In genomic region chr11:46208803-46209202, GRCh38 we compare ENCODE assay signal across 28 cellular contexts.
DNase-seq lines count a peak whose midpoint lies in the region; ATAC-seq, FAIRE-seq and TF ChIP-seq lines count a peak whose summit lies in the region.
"Had no signal": no experiment of that assay in that cellular context is flagged by ENCODE, and none has a peak within 500 bp of the region (broad histone marks: within the 10 kb centered on the region; RNA-seq: fewer than 3 reads in every experiment).

No MANE protein-coding gene starts in this region.

- H3K27ac Mint-ChIP-seq in immature natural killer cell (peak overlapping the region in 3 of 6 donors; percentile 23 to 65 (median 50)), glutamatergic neuron (ENCODE audit: unreplicated experiment) (no peak overlapping the region), T-cell (no peak overlapping the region)
- peak overlapping the region in 1 of 2 donors; percentile 52 for H3K27ac Mint-ChIP-seq in natural killer cell treated with Interleukin-12 subunit alpha and Interleukin-12 subunit beta and Interleukin-15 and Interleukin-18, amount 100 ng/mL, for 72 hours
- H3K27ac Mint-ChIP-seq: CD4-positive, alpha-beta memory T cell; CD4-positive, CD25-positive, alpha-beta regulatory T cell; CD8-positive, alpha-beta memory T cell had no signal

- no peaks in the 10 kb centered on the region for H4K20me1 ChIP-seq in K562 (replicated peaks; ENCODE audit: control insufficient read depth, insufficient read depth, low read length)
- H4K20me1 ChIP-seq: BLaER1 had no signal

- H3K27ac ChIP-seq in K562 (ENCODE audit: extremely low read depth, low read depth, low read length) (no peak overlapping the region), brain microvascular endothelial cell (no peak overlapping the region)
- H3K27ac ChIP-seq: BLaER1 had no signal

- CTCF ChIA-PET in K562 (lab: Yijun Ruan, JAX; ENCODE audit: low intra/inter-chr PET ratio) = interaction anchor here (0.6 kb wide), 1 partner anchor 22 kb away, joined by 3 read pairs; no protein-coding TSS in a partner anchor
- CTCF ChIA-PET in T-cell (lab: Charles Lee) = no interaction called here

- H3K9me3 ChIP-seq in K562 (replicated peaks; ENCODE audit: control insufficient read depth, insufficient read depth, low read depth, low read length) = no peaks in the 10 kb centered on the region
- H3K9me3 ChIP-seq: BE2C had no signal

- H3K36me3 ChIP-seq in K562 (ENCODE audit: control insufficient read depth, insufficient read depth, low read length) (no peaks in the 10 kb centered on the region), brain microvascular endothelial cell (replicated peaks) (no peaks in the 10 kb centered on the region)
- H3K36me3 ChIP-seq: BE2C, BLaER1 had no signal

- H3K79me2 ChIP-seq in K562 (ENCODE audit: control insufficient read depth, insufficient read depth, low read length) = no peaks in the 10 kb centered on the region

- no peaks in the 10 kb centered on the region for H3K36me3 Mint-ChIP-seq in immature natural killer cell
- H3K36me3 Mint-ChIP-seq in natural killer cell treated with Interleukin-12 subunit alpha and Interleukin-12 subunit beta and Interleukin-15 and Interleukin-18, amount 100 ng/mL, for 72 hours = peaks cover 5% of the 10 kb centered on the region
- H3K36me3 Mint-ChIP-seq in glutamatergic neuron (ENCODE audit: unreplicated experiment) = no peaks in the 10 kb centered on the region
- H3K36me3 Mint-ChIP-seq in T-cell = no peaks in the 10 kb centered on the region
- H3K36me3 Mint-ChIP-seq: CD14-positive monocyte; CD4-positive, alpha-beta memory T cell; CD8-positive, alpha-beta memory T cell had no signal

- ATAC-seq in K562 (no peak), T-cell (replicated peaks in 1 of 4) (no peak)
- ATAC-seq in natural killer cell treated with Interleukin-12 subunit alpha and Interleukin-12 subunit beta and Interleukin-15 and Interleukin-18, amount 100 ng/mL, for 72 hours = no peak
- ATAC-seq: GM12878 had no signal

- H3K4me3 Mint-ChIP-seq in immature natural killer cell (peak overlapping the region in 3 of 5 donors; percentile 1 to 38 (median 22)), glutamatergic neuron (ENCODE audit: unreplicated experiment) (no peak overlapping the region), T-cell (no peak overlapping the region)
- H3K4me3 Mint-ChIP-seq in natural killer cell treated with Interleukin-12 subunit alpha and Interleukin-12 subunit beta and Interleukin-15 and Interleukin-18, amount 100 ng/mL, for 72 hours = peak overlapping the region; percentile 12
- H3K4me3 Mint-ChIP-seq: CD4-positive, CD25-positive, alpha-beta regulatory T cell; CD8-positive, alpha-beta memory T cell had no signal

- H3K27me3 Mint-ChIP-seq in immature natural killer cell (ENCODE audit: low read depth in 3 of 3) (peaks cover 2 to 8% (median 3%) of the 10 kb centered on the region in 3 donors), glutamatergic neuron (ENCODE audit: unreplicated experiment) (no peaks in the 10 kb centered on the region), T-cell (peaks cover 16 to 19% of the 10 kb centered on the region in 2 donors)
- peaks cover 6 to 15% of the 10 kb centered on the region in 2 donors for H3K27me3 Mint-ChIP-seq in natural killer cell treated with Interleukin-12 subunit alpha and Interleukin-12 subunit beta and Interleukin-15 and Interleukin-18, amount 100 ng/mL, for 72 hours

- H3K4me1 ChIP-seq in K562 (replicated peaks in 1 of 2; ENCODE audit: control insufficient read depth in 2 of 2, insufficient read depth in 2 of 2, low read length in 2 of 2) = peaks cover 0 to 11% of the 10 kb centered on the region in 2 experiments; a peak in 3 of 5 replicates
- H3K4me1 ChIP-seq: BE2C, BLaER1 had no signal

- H3K4me2 ChIP-seq in K562 (ENCODE audit: insufficient read depth, low read length) = no peak overlapping the region
- H3K4me2 ChIP-seq: BLaER1 had no signal

- no peak for TF ChIP-seq POLR2A in K562 (conservative IDR thresholded peaks at IDR 0.05)
- no peak for TF ChIP-seq POLR2A in H54 (IDR thresholded peaks at IDR 0.05; ENCODE audit: low read depth, low read length)

- TF ChIP-seq CTCF in K562 (IDR thresholded peaks at IDR 0.05 in 2 of 3, conservative IDR thresholded peaks at IDR 0.05 in 1 of 3; ENCODE audit: insufficient read depth in 2 of 3, low read depth in 1 of 3, low read length in 3 of 3) (no peak), brain microvascular endothelial cell (IDR thresholded peaks at IDR 0.05; ENCODE audit: low read depth, low read length, missing control alignments) (no peak), glutamatergic neuron (IDR thresholded peaks at IDR 0.05; ENCODE audit: partially characterized antibody, unreplicated experiment) (no peak)

- FAIRE-seq in K562 (lab: Jason Lieb, UNC) (no peak), H54 (lab: Jason Lieb, UNC) (no peak)
- FAIRE-seq: A204.1, GM12878, GM12892, GM18507 had no signal

- no peak for TF ChIP-seq EP300 in K562 (IDR thresholded peaks at IDR 0.05; ENCODE audit: low read length)

- H3K9ac ChIP-seq in K562 (ENCODE audit: insufficient read depth in 1 of 2, low read depth in 2 of 2, low read length in 2 of 2) = no peak overlapping the region
- H3K9ac ChIP-seq: BLaER1 had no signal

- no peak overlapping the region for H3K4me3 ChIP-seq in K562
- no peak overlapping the region for H3K4me3 ChIP-seq in brain microvascular endothelial cell (ENCODE audit: low read depth, low read length)
- H3K4me3 ChIP-seq: BLaER1, GM12878 had no signal

- intact Hi-C loops in K562 (cut with micrococcal nuclease) = no loop called here

- H2AFZ ChIP-seq in K562 (ENCODE audit: low read depth, low read length) = no peak overlapping the region

- H3K9me3 Mint-ChIP-seq in immature natural killer cell = no peaks in the 10 kb centered on the region
- peaks cover 4% of the 10 kb centered on the region for H3K9me3 Mint-ChIP-seq in natural killer cell treated with Interleukin-12 subunit alpha and Interleukin-12 subunit beta and Interleukin-15 and Interleukin-18, amount 100 ng/mL, for 72 hours
- peaks cover 1% of the 10 kb centered on the region for H3K9me3 Mint-ChIP-seq in glutamatergic neuron (ENCODE audit: unreplicated experiment)
- peaks cover 0 to 3% (median 0%) of the 10 kb centered on the region in 3 donors for H3K9me3 Mint-ChIP-seq in T-cell
- H3K9me3 Mint-ChIP-seq: CD4-positive, alpha-beta memory T cell had no signal

- no peak for TF ChIP-seq RAD21 in K562 (CRISPR knock-in tag; conservative IDR thresholded peaks at IDR 0.05 in 1 of 2, IDR thresholded peaks at IDR 0.05 in 1 of 2)

- BruUV-seq in K562 (replicated peaks; lab: Mats Ljungman, UMichigan) = no TSS peak

- peaks cover 31 to 34% of the 10 kb centered on the region in 2 donors for H3K4me1 Mint-ChIP-seq in immature natural killer cell
- H3K4me1 Mint-ChIP-seq in natural killer cell treated with Interleukin-12 subunit alpha and Interleukin-12 subunit beta and Interleukin-15 and Interleukin-18, amount 100 ng/mL, for 72 hours (ENCODE audit: low read depth in 2 of 2) = peaks cover 20 to 22% of the 10 kb centered on the region in 2 donors
- no peaks in the 10 kb centered on the region for H3K4me1 Mint-ChIP-seq in glutamatergic neuron (ENCODE audit: low read depth, unreplicated experiment)
- H3K4me1 Mint-ChIP-seq in T-cell = peaks cover 0 to 13% (median 12%) of the 10 kb centered on the region in 3 donors

- in situ Hi-C loops in K562 (cut with MboI) = no loop called here
- in situ Hi-C loops in brain microvascular endothelial cell (cut with HindIII; ENCODE audit: low pct_ligation_motif_present, low sequenced_read_pairs) = no loop called here

- H3K27me3 ChIP-seq in K562 (ENCODE audit: control insufficient read depth in 2 of 2, insufficient read depth in 2 of 2, low read length in 2 of 2) (peaks cover 0 to 5% of the 10 kb centered on the region in 2 experiments; a peak in 1 of 5 replicates), brain microvascular endothelial cell (replicated peaks) (no peaks in the 10 kb centered on the region)
- H3K27me3 ChIP-seq: BE2C, BLaER1 had no signal

- POLR2A ChIA-PET in K562 (lab: Yijun Ruan, JAX) (no interaction called here), T-cell (lab: Charles Lee) (no interaction called here)

- 88% methylated on average over 4 of the region's 4 CpGs for WGBS in K562 (ENCODE audit: insufficient coverage, low coverage, missing lambda C conversion rate)

- DNase-seq in K562 (ENCODE audit: extremely low read depth in 1 of 4, low spot score in 3 of 4) (no peak), immature natural killer cell (no peak), brain microvascular endothelial cell (no peak), H54 (ENCODE audit: insufficient read length, low spot score) (no peak), glutamatergic neuron (no peak), T-cell (no peak)
- DNase-seq in natural killer cell treated with Interleukin-12 subunit alpha and Interleukin-12 subunit beta and Interleukin-15 and Interleukin-18, amount 100 ng/mL, for 72 hours (ENCODE audit: low spot score) = no peak
- DNase-seq: 8988T; ACHN; BE2C; C1 segment of cervical spinal cord; CD4-positive, alpha-beta memory T cell; CD4-positive, CD25-positive, alpha-beta regulatory T cell; CD8-positive, alpha-beta memory T cell; COR-L47; DMS 273 treated with DMSO at 0.1 percent for 48 hours; DMS153; DMS53; DMS79; DND-41; EL; GDM1 had no signal

- H3K9me1 ChIP-seq in K562 (ENCODE audit: control insufficient read depth, insufficient read depth, low read length) = no peaks in the 10 kb centered on the region

TF ChIP-seq in K562, 482 proteins besides CTCF, POLR2A, EP300 and RAD21:
- peak; percentile 98 for TF ChIP-seq RBM25 (IDR thresholded peaks at IDR 0.05; ENCODE audit: low read depth, low read length, severe bottlenecking)
- TF ChIP-seq DACH1 (IDR thresholded peaks at IDR 0.05; ENCODE audit: partially characterized antibody) = peak; percentile 8
- TF ChIP-seq ZNF197 (CRISPR knock-in tag; IDR thresholded peaks at IDR 0.05; ENCODE audit: low read depth) = no peak
- TF ChIP-seq SMARCA5 (IDR thresholded peaks at IDR 0.05) = peak; percentile 67; the same call in 1 of the 2 replicates
- peak; percentile 49; the same call in 1 of the 2 replicates for TF ChIP-seq BCOR (IDR thresholded peaks at IDR 0.05)
- TF ChIP-seq KDM1A (IDR thresholded peaks at IDR 0.05) = peak in 1 of 2 experiments; percentile 14; a peak in 1 of 4 replicates
TF ChIP-seq in K562: peak in this region for 5.

Comparison
In these comparisons a context has a peak if more than half of its experiments do, and no peak if none do; other contexts are left out.
1. H3K4me3 Mint-ChIP-seq: peak in immature natural killer cell (3 of 5) and natural killer cell treated with Interleukin-12 subunit alpha and Interleukin-12 subunit beta and Interleukin-15 and Interleukin-18, amount 100 ng/mL, for 72 hours (single experiment); none in glutamatergic neuron (single experiment) and T-cell (0 of 3).